Comparison of ENCODE assay signal across 24 cellular contexts in genomic region chr5:94627191-94627590, GRCh38.
"Had no signal": no experiment of that assay in that cellular context is flagged by ENCODE, and none has a peak within 500 bp of the region (broad histone marks: within the 10 kb centered on the region; RNA-seq: fewer than 3 reads in every experiment).

No MANE protein-coding gene starts in this region.

- DNase-seq: activated CD4-positive, alpha-beta memory T cell treated with anti-CD3 and anti-CD28 coated beads, Interleukin-2, amount 10 ng/mL, durations not matched to agents 7 days and 5 days; activated CD4-positive, alpha-beta T cell treated with anti-CD3 and anti-CD28 coated beads for 4 hours; activated CD4-positive, alpha-beta T cell treated with anti-CD3 and anti-CD28 coated beads, Interleukin-2, amount 10 ng/mL, durations not matched to agents 7 days and 5 days; activated CD4-positive, alpha-beta T cell treated with anti-CD3 and anti-CD28 coated beads, Interleukin-2, amount 50 U/mL, for 4 hours; activated CD4-positive, CD25-positive, alpha-beta regulatory T cell; activated CD4-positive, CD25-positive, alpha-beta regulatory T cell treated with anti-CD3 and anti-CD28 coated beads, Interleukin-2, amount 50 U/mL, for 72 hours; activated CD8-positive, alpha-beta memory T cell treated with anti-CD3 and anti-CD28 coated beads, Interleukin-2, amount 50 U/mL, for 48 hours; activated gamma-delta T cell; activated naive CD4-positive, alpha-beta T cell; activated naive CD4-positive, alpha-beta T cell treated with anti-CD3 and anti-CD28 coated beads, Interleukin-2, amount 10 ng/mL, durations not matched to agents 7 days and 5 days; activated naive CD8-positive, alpha-beta T cell treated with anti-CD3 and anti-CD28 coated beads, Interleukin-2, amount 10 ng/mL, durations not matched to agents 7 days and 5 days; activated T-cell treated with anti-CD3 and anti-CD28 coated beads for 4 hours; activated T-cell treated with anti-CD3 and anti-CD28 coated beads, Interleukin-2, amount 50 U/mL, for 24 hours; activated T-cell treated with anti-CD3 and anti-CD28 coated beads, Interleukin-2, amount 50 U/mL, for 72 hours; amygdala; aorta; body of pancreas; caudate nucleus; effector CD8-positive, alpha-beta T cell; esophagus squamous epithelium; foreskin keratinocyte; gastrocnemius medialis; glutamatergic neuron; heart left ventricle had no signal
